27 cellular contexts compared by ENCODE assay signal in the genomic region with DNA sequence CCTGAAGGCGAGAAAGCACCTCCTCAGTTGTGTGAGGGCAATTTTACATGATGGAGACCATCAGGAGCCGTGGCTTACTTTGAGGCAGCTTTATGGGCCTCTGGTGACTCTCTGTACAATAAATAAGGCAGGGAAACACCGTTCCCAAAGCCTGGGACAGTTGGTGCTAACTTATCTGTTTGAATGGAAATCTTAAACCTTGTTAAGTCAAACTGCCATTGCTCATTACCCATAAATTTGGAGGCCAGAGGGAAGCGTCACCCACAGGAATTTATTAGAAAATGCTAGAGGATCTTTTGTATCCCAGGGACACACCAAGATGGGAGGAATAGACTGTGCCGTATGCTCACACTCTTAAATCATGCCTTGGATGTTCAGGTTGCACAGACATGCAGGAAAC.
"Had no signal": no experiment of that assay in that cellular context is flagged by ENCODE, and none has a peak within 500 bp of the region (broad histone marks: within the 10 kb centered on the region; RNA-seq: fewer than 3 reads in every experiment).

No MANE protein-coding gene starts in this region.

- H3K4me1 ChIP-seq: ascending aorta had no signal

- H3K4me3 ChIP-seq: ascending aorta had no signal

- H3K27me3 ChIP-seq: ascending aorta had no signal

- H3K36me3 ChIP-seq: ascending aorta had no signal

- ATAC-seq: activated CD8-positive, alpha-beta memory T cell treated with anti-CD3 and anti-CD28 coated beads, Interleukin-2, amount 10 ng/mL, durations not matched to agents 7 days and 5 days; activated CD8-positive, alpha-beta T cell treated with anti-CD3 and anti-CD28 coated beads, Interleukin-2, amount 10 ng/mL, durations not matched to agents 7 days and 5 days; activated naive CD8-positive, alpha-beta T cell treated with anti-CD3 and anti-CD28 coated beads, Interleukin-2, amount 50 U/mL, for 24 hours had no signal

- DNase-seq: activated B cell treated with CpG ODN at 0.5 μM for 24 hours; activated CD4-positive, alpha-beta memory T cell treated with anti-CD3 and anti-CD28 coated beads, Interleukin-2, amount 10 ng/mL, durations not matched to agents 7 days and 5 days; activated CD4-positive, alpha-beta T cell treated with anti-CD3 and anti-CD28 coated beads for 48 hours; activated CD4-positive, alpha-beta T cell treated with anti-CD3 and anti-CD28 coated beads, Interleukin-2, amount 10 ng/mL, durations not matched to agents 7 days and 5 days; activated CD4-positive, alpha-beta T cell treated with anti-CD3 and anti-CD28 coated beads, Interleukin-2, amount 50 U/mL, for 48 hours; activated CD4-positive, CD25-positive, alpha-beta regulatory T cell treated with anti-CD3 and anti-CD28 coated beads, Interleukin-2, amount 50 U/mL, for 72 hours; activated CD8-positive, alpha-beta memory T cell treated with anti-CD3 and anti-CD28 coated beads for 24 hours; activated CD8-positive, alpha-beta memory T cell treated with anti-CD3 and anti-CD28 coated beads, Interleukin-2, amount 10 ng/mL, durations not matched to agents 7 days and 5 days; activated CD8-positive, alpha-beta memory T cell treated with anti-CD3 and anti-CD28 coated beads, Interleukin-2, amount 50 U/mL, for 48 hours; activated CD8-positive, alpha-beta T cell treated with anti-CD3 and anti-CD28 coated beads, Interleukin-2, amount 10 ng/mL, durations not matched to agents 7 days and 5 days; activated effector memory CD4-positive, alpha-beta T cell treated with Interleukin-2 at 50 U/mL for 16 hours; activated gamma-delta T cell; activated naive CD4-positive, alpha-beta T cell treated with anti-CD3 and anti-CD28 coated beads, Interleukin-2, amount 10 ng/mL, durations not matched to agents 7 days and 5 days; activated naive CD4-positive, alpha-beta T cell treated with Interleukin-2 at 50 U/mL for 16 hours; activated naive CD8-positive, alpha-beta T cell treated with anti-CD3 and anti-CD28 coated beads, Interleukin-2, amount 10 ng/mL, durations not matched to agents 7 days and 5 days; activated naive CD8-positive, alpha-beta T cell treated with anti-CD3 and anti-CD28 coated beads, Interleukin-2, amount 50 U/mL, for 24 hours; activated T-cell treated with anti-CD3 and anti-CD28 coated beads, Interleukin-2, amount 50 U/mL, for 24 hours; activated T-cell treated with anti-CD3 and anti-CD28 coated beads, Interleukin-2, amount 50 U/mL, for 48 hours; amygdala; anterior cingulate cortex; central memory CD4-positive, alpha-beta T cell; SW 1271; T-helper 1 cell; T-helper 2 cell; T-helper 9 cell had no signal

- H3K27ac ChIP-seq: ascending aorta, VCaP had no signal
